Comparison of ENCODE assay signal across 21 cellular contexts in genomic region chr2:43885233-43885632, GRCh38. TPM values are rescaled to one million over a fixed set of nuclear protein-coding genes. Genes with fewer than 3 reads are reported as not detected.
A peak's percentile ranks its signal among the peaks of the same experiment; 100 is the strongest.
DNase-seq lines count a peak whose midpoint lies in the region; ATAC-seq, FAIRE-seq and TF ChIP-seq lines count a peak whose summit lies in the region.
"Had no signal": no experiment of that assay in that cellular context is flagged by ENCODE, and none has a peak within 500 bp of the region (broad histone marks: within the 10 kb centered on the region; RNA-seq: fewer than 3 reads in every experiment).

No MANE protein-coding gene starts in this region.

- intact Hi-C loops in Caco-2 (cut with micrococcal nuclease; ENCODE audit: unreplicated experiment): no loop called here
- intact Hi-C loops in K562 (cut with micrococcal nuclease): no loop called here

- TF ChIP-seq RAD21 in K562 (CRISPR knock-in tag; conservative IDR thresholded peaks at IDR 0.05 in 1 of 2, IDR thresholded peaks at IDR 0.05 in 1 of 2): no peak

- FAIRE-seq in K562 (lab: Jason Lieb, UNC): peak; percentile 11
- FAIRE-seq: D721Med, RCC 7860 had no signal

- H3K9ac ChIP-seq in K562 (ENCODE audit: insufficient read depth in 1 of 2, low read depth in 2 of 2, low read length in 2 of 2): no peak overlapping the region
- H3K9ac ChIP-seq: BLaER1 treated with 17β-estradiol and CSF1 and Interleukin-3, amounts not matched to agents 10 nM and 100 nM; GM23248 had no signal

- no peak overlapping the region for H3K27ac ChIP-seq in K562 (ENCODE audit: extremely low read depth, low read depth, low read length)
- H3K27ac ChIP-seq in effector memory CD4-positive, alpha-beta T cell (ENCODE audit: insufficient read depth, low read length, poor library complexity, severe bottlenecking): no peak overlapping the region
- H3K27ac ChIP-seq: BLaER1 treated with 17β-estradiol and CSF1 and Interleukin-3, amounts not matched to agents 10 nM and 100 nM; GM23248 had no signal

- H3K36me3 ChIP-seq in Caco-2 (ENCODE audit: control insufficient read depth, insufficient read depth, low read length): no peaks in the 10 kb centered on the region; the same call in 1 of the 2 replicates
- H3K36me3 ChIP-seq in K562 (ENCODE audit: control insufficient read depth, insufficient read depth, low read length): peaks cover 37% of the 10 kb centered on the region
- H3K36me3 ChIP-seq in effector memory CD4-positive, alpha-beta T cell (ENCODE audit: control insufficient read depth, insufficient read depth, low read length): peaks cover 30% of the 10 kb centered on the region

- H3K36me3 Mint-ChIP-seq in Caco-2 (ENCODE audit: insufficient read depth, unreplicated experiment) (peaks cover 88% of the 10 kb centered on the region), nephron progenitor cell (ENCODE audit: low read depth) (peaks cover 40% of the 10 kb centered on the region)

- BruUV-seq in Caco-2 (replicated peaks; lab: Mats Ljungman, UMichigan): no TSS peak
- TSS peak; percentile 8 for BruUV-seq in K562 (replicated peaks; lab: Mats Ljungman, UMichigan)

- peak; percentile 47 for TF ChIP-seq POLR2A in K562 (conservative IDR thresholded peaks at IDR 0.05)

- no peaks in the 10 kb centered on the region for H3K9me1 ChIP-seq in K562 (ENCODE audit: control insufficient read depth, insufficient read depth, low read length)

- H3K9me3 ChIP-seq in Caco-2 (no peaks in the 10 kb centered on the region), K562 (replicated peaks; ENCODE audit: control insufficient read depth, insufficient read depth, low read depth, low read length) (no peaks in the 10 kb centered on the region)
- H3K9me3 ChIP-seq in effector memory CD4-positive, alpha-beta T cell (ENCODE audit: control insufficient read depth, low read length): no peaks in the 10 kb centered on the region
- H3K9me3 ChIP-seq: BLaER1 treated with 17β-estradiol and CSF1 and Interleukin-3, amounts not matched to agents 10 nM and 100 nM had no signal

- H3K4me3 ChIP-seq in Caco-2 (ENCODE audit: low read depth, low read length) (no peak overlapping the region), K562 (no peak overlapping the region)
- no peak overlapping the region for H3K4me3 ChIP-seq in effector memory CD4-positive, alpha-beta T cell (ENCODE audit: insufficient read depth, low read depth, low read length, poor library complexity, severe bottlenecking)
- H3K4me3 ChIP-seq: BLaER1 treated with 17β-estradiol and CSF1 and Interleukin-3, amounts not matched to agents 10 nM and 100 nM; GM23248 had no signal

- no peak overlapping the region for H3K4me2 ChIP-seq in K562 (ENCODE audit: insufficient read depth, low read length)
- H3K4me2 ChIP-seq: BLaER1 treated with 17β-estradiol and CSF1 and Interleukin-3, amounts not matched to agents 10 nM and 100 nM had no signal

- no peak for TF ChIP-seq EP300 in K562 (IDR thresholded peaks at IDR 0.05; ENCODE audit: low read length)

- ATAC-seq in K562: peak; percentile 42
- ATAC-seq: Right ventricle myocardium inferior had no signal

- H4K20me1 ChIP-seq in K562 (replicated peaks; ENCODE audit: control insufficient read depth, insufficient read depth, low read length): no peaks in the 10 kb centered on the region

- H3K4me1 ChIP-seq in Caco-2 (no peaks in the 10 kb centered on the region; the same call in 1 of the 2 replicates), K562 (replicated peaks in 1 of 2; ENCODE audit: control insufficient read depth in 2 of 2, insufficient read depth in 2 of 2, low read length in 2 of 2) (no peaks in the 10 kb centered on the region)
- no peaks in the 10 kb centered on the region for H3K4me1 ChIP-seq in effector memory CD4-positive, alpha-beta T cell (ENCODE audit: control insufficient read depth, insufficient read depth, low read length, poor library complexity, severe bottlenecking)
- H3K4me1 ChIP-seq: BLaER1 treated with 17β-estradiol and CSF1 and Interleukin-3, amounts not matched to agents 10 nM and 100 nM had no signal

- POLR2A ChIA-PET in Caco-2 (lab: Charles Lee): no interaction called here
- POLR2A ChIA-PET in K562 (lab: Yijun Ruan, JAX): no interaction called here

- WGBS in K562 (ENCODE audit: insufficient coverage, low coverage, missing lambda C conversion rate): 57% methylated on average over 7 of the region's 7 CpGs

- CTCF ChIA-PET in Caco-2 (lab: Charles Lee) (no interaction called here), K562 (lab: Yijun Ruan, JAX; ENCODE audit: low intra/inter-chr PET ratio) (no interaction called here)

- H3K4me3 Mint-ChIP-seq in Caco-2 (ENCODE audit: unreplicated experiment) (no peak overlapping the region), nephron progenitor cell (no peak overlapping the region)
- H3K4me3 Mint-ChIP-seq: CD8-positive, alpha-beta memory T cell had no signal

- in situ Hi-C loops in K562 (cut with MboI): no loop called here

- H3K27me3 Mint-ChIP-seq in Caco-2 (ENCODE audit: insufficient read depth, unreplicated experiment) (no peaks in the 10 kb centered on the region), nephron progenitor cell (ENCODE audit: low read depth, poor library complexity) (no peaks in the 10 kb centered on the region)
- H3K27me3 Mint-ChIP-seq: CD8-positive, alpha-beta memory T cell had no signal

- DNase-seq in Caco-2 (no peak), NCI-H82 (lab: John Stamatoyannopoulos, UW) (peak; percentile 43), K562 (ENCODE audit: extremely low read depth in 1 of 4, low spot score in 3 of 4) (no peak), nephron progenitor cell (no peak), GF-D8 (lab: John Stamatoyannopoulos, UW) (no peak), T-helper 1 cell (no peak)
- DNase-seq in effector memory CD4-positive, alpha-beta T cell: no peak
- DNase-seq: CD8-positive, alpha-beta memory T cell; GM23248; NCI-H1105 treated with DMSO at 0.1 percent for 48 hours; NCI-H1694; NCI-H2081 treated with DMSO at 0.1 percent for 48 hours; NCI-H446 treated with DMSO at 0.1 percent for 48 hours; NCI-H69; NK-92 treated with Interleukin-12 subunit alpha and Interleukin-12 subunit beta, amount 100 ng/mL, for 24 hours had no signal

- H3K27me3 ChIP-seq in Caco-2 (replicated peaks; ENCODE audit: control insufficient read depth, insufficient read depth, low read length): no peaks in the 10 kb centered on the region
- no peaks in the 10 kb centered on the region; a peak in 1 of 5 replicates for H3K27me3 ChIP-seq in K562 (ENCODE audit: control insufficient read depth in 2 of 2, insufficient read depth in 2 of 2, low read length in 2 of 2)
- no peaks in the 10 kb centered on the region for H3K27me3 ChIP-seq in effector memory CD4-positive, alpha-beta T cell (replicated peaks; ENCODE audit: control insufficient read depth, insufficient read depth, low read length, poor library complexity, severe bottlenecking)
- H3K27me3 ChIP-seq: BLaER1 treated with 17β-estradiol and CSF1 and Interleukin-3, amounts not matched to agents 10 nM and 100 nM had no signal

- H3K79me2 ChIP-seq in K562 (ENCODE audit: control insufficient read depth, insufficient read depth, low read length): no peaks in the 10 kb centered on the region

- H3K4me1 Mint-ChIP-seq in Caco-2 (ENCODE audit: low read depth, unreplicated experiment): peaks cover 10% of the 10 kb centered on the region
- H3K4me1 Mint-ChIP-seq in nephron progenitor cell: peaks cover 5% of the 10 kb centered on the region
- H3K4me1 Mint-ChIP-seq: CD8-positive, alpha-beta memory T cell had no signal

- TF ChIP-seq CTCF in Caco-2 (IDR thresholded peaks at IDR 0.05; ENCODE audit: insufficient read depth in 1 of 2, low read depth in 1 of 2, low read length in 1 of 2, severe bottlenecking in 1 of 2, unreplicated experiment in 1 of 2): no peak
- TF ChIP-seq CTCF in K562 (IDR thresholded peaks at IDR 0.05 in 2 of 3, conservative IDR thresholded peaks at IDR 0.05 in 1 of 3; ENCODE audit: insufficient read depth in 2 of 3, low read depth in 1 of 3, low read length in 3 of 3): no peak
- TF ChIP-seq CTCF in nephron progenitor cell (IDR thresholded peaks at IDR 0.05): no peak

- no peak overlapping the region for H2AFZ ChIP-seq in K562 (ENCODE audit: low read depth, low read length)
- H2AFZ ChIP-seq: GM23248 had no signal

- H3K27ac Mint-ChIP-seq in Caco-2 (ENCODE audit: unreplicated experiment): peak overlapping the region; percentile 42
- peak overlapping the region; percentile 51 for H3K27ac Mint-ChIP-seq in nephron progenitor cell

- no peaks in the 10 kb centered on the region for H3K9me3 Mint-ChIP-seq in Caco-2 (ENCODE audit: unreplicated experiment)
- H3K9me3 Mint-ChIP-seq in nephron progenitor cell: no peaks in the 10 kb centered on the region
- H3K9me3 Mint-ChIP-seq: CD8-positive, alpha-beta memory T cell had no signal

RNA-seq across cellular contexts. Expression of gene ABCG8, which starts 46.5 kb away (rescaled TPM):
- total RNA-seq in Caco-2 (2022): 0.12 TPM in 1 of 2 replicates, not detected in the other
- total RNA-seq in K562 (2011; cell fraction: chromatin; rRNA removed; ENCODE audit: low replicate concordance): not detected in 2 replicates
- not detected in 2 replicates for total RNA-seq in K562 (2011; cell fraction: nucleolus; rRNA removed)
- total RNA-seq in K562 (2011; cell fraction: nucleoplasm; rRNA removed): not detected in 2 replicates
- not detected in 2 replicates for total RNA-seq in K562 (2014; rRNA removed)
- total RNA-seq in K562 (2014; rRNA removed; fragmentation: Illumina TruSeq; extraction: Trizol): not detected in 2 replicates
- total RNA-seq in K562 (2015; rRNA removed; fragmentation: Illumina TruSeq; extraction: Trizol): not detected in 2 replicates
- total RNA-seq in K562 (2021): not detected in 2 replicates
- not detected in 2 replicates for polyA plus RNA-seq in K562 (2011; rRNA removed)
- polyA plus RNA-seq in K562 (2011; cell fraction: cytosol; rRNA removed): not detected in 2 replicates
- polyA plus RNA-seq in K562 (2011; cell fraction: nucleus; rRNA removed): not detected in 2 replicates
- polyA plus RNA-seq in K562 (2012): 0.01 TPM in 1 of 2 replicates, not detected in the other
- not detected in 2 replicates for polyA plus RNA-seq in K562 (2014; fragmentation: Illumina TruSeq; extraction: Trizol)
- not detected for polyA plus RNA-seq in K562 (2014; fragmentation: Nextera tagmentation; extraction: Ambion mirVana)
- not detected in 2 replicates for polyA plus RNA-seq in K562 (2014; rRNA removed)
- not detected in 2 replicates for polyA minus RNA-seq in K562 (2011; rRNA and poly(A)+ RNA removed)
- polyA minus RNA-seq in K562 (2011; cell fraction: cytosol; rRNA and poly(A)+ RNA removed): not detected in 2 replicates
- not detected in 2 replicates for polyA minus RNA-seq in K562 (2011; cell fraction: nucleus; rRNA and poly(A)+ RNA removed)
- total RNA-seq: A673; CD8-positive, alpha-beta memory T cell; GM23248; SK-MEL-5 had no signal
- polyA plus RNA-seq: CD8-positive, alpha-beta memory T cell had no signal

RNA-seq across cellular contexts. Expression of gene ABCG5, which starts 46.6 kb away (rescaled TPM):
- total RNA-seq in Caco-2 (2022) (not detected in 2 replicates), K562 (2014; rRNA removed) (not detected in 2 replicates), K562 (2014; rRNA removed; fragmentation: Illumina TruSeq; extraction: Trizol) (not detected in 2 replicates), K562 (2015; rRNA removed; fragmentation: Illumina TruSeq; extraction: Trizol) (not detected in 2 replicates), K562 (2021) (not detected in 2 replicates)
- not detected in 2 replicates for total RNA-seq in K562 (2011; cell fraction: chromatin; rRNA removed; ENCODE audit: low replicate concordance)
- total RNA-seq in K562 (2011; cell fraction: nucleolus; rRNA removed): not detected in 2 replicates
- not detected in 2 replicates for total RNA-seq in K562 (2011; cell fraction: nucleoplasm; rRNA removed)
- polyA plus RNA-seq in K562 (2011; rRNA removed) (not detected in 2 replicates), K562 (2014; fragmentation: Illumina TruSeq; extraction: Trizol) (not detected in 2 replicates), K562 (2014; fragmentation: Nextera tagmentation; extraction: Ambion mirVana) (under 1 TPM; 0.01 TPM), K562 (2014; rRNA removed) (not detected in 2 replicates)
- not detected in 2 replicates for polyA plus RNA-seq in K562 (2011; cell fraction: cytosol; rRNA removed)
- polyA plus RNA-seq in K562 (2011; cell fraction: nucleus; rRNA removed): not detected in 2 replicates
- 0.03 and 0.05 TPM in 2 replicates for polyA plus RNA-seq in K562 (2012)
- polyA minus RNA-seq in K562 (2011; rRNA and poly(A)+ RNA removed): not detected in 2 replicates
- not detected in 2 replicates for polyA minus RNA-seq in K562 (2011; cell fraction: cytosol; rRNA and poly(A)+ RNA removed)
- polyA minus RNA-seq in K562 (2011; cell fraction: nucleus; rRNA and poly(A)+ RNA removed): not detected in 2 replicates
- total RNA-seq: A673; CD8-positive, alpha-beta memory T cell; GM23248; Right ventricle myocardium inferior had no signal
- polyA plus RNA-seq: CD8-positive, alpha-beta memory T cell; GM23248 had no signal
